21 cellular contexts compared by ENCODE assay signal in the genomic region with DNA sequence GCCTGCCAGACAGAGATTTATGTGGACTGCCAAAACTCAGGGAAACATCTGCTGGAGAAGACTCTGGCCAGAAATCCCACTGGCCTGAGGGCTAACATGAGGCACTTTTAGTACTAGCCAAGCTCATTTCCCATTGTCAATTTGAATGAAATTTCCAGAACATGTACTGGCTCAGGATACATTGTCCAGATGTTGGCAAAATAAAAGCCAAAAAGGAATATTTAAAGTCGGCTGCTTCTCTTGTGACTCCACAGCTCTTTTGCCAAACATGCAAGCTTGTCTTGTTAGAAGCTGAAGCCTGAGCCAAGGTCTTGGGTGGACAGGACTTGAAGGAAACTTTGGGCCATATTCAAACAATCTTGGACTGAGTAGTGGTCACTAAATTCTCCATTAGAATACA.
"Had no signal": no experiment of that assay in that cellular context is flagged by ENCODE, and none has a peak within 500 bp of the region (broad histone marks: within the 10 kb centered on the region; RNA-seq: fewer than 3 reads in every experiment).

No MANE protein-coding gene starts in this region.

- H3K27ac ChIP-seq: adrenal gland, ascending aorta, parathyroid adenoma, spleen, upper lobe of left lung had no signal

- H3K27me3 ChIP-seq: adrenal gland, ascending aorta, spleen, upper lobe of left lung had no signal

- H3K4me1 ChIP-seq: adrenal gland, ascending aorta, parathyroid adenoma, spleen, upper lobe of left lung had no signal

- ATAC-seq: activated T-cell treated with anti-CD3 and anti-CD28 coated beads, Interleukin-2, amount 50 U/mL, for 4 hours; esophagus mucosa; T-helper 17 cell had no signal

- H3K4me3 ChIP-seq: adrenal gland, ascending aorta, spleen, upper lobe of left lung had no signal

- DNase-seq: activated CD4-positive, alpha-beta T cell treated with anti-CD3 and anti-CD28 coated beads for 4 hours; activated CD4-positive, alpha-beta T cell treated with anti-CD3 and anti-CD28 coated beads, Interleukin-2, amount 50 U/mL, for 48 hours; activated CD4-positive, CD25-positive, alpha-beta regulatory T cell; activated CD8-positive, alpha-beta memory T cell treated with anti-CD3 and anti-CD28 coated beads, Interleukin-2, amount 50 U/mL, for 48 hours; activated naive CD4-positive, alpha-beta T cell; activated T-cell treated with anti-CD3 and anti-CD28 coated beads, Interleukin-2, amount 50 U/mL, for 4 hours; adrenal gland; effector memory CD4-positive, alpha-beta T cell; glutamatergic neuron; hypothalamus; mesenchymal stem cell; nucleus accumbens; spleen; stimulated activated CD4-positive, alpha-beta T cell treated with anti-CD3 and anti-CD28 coated beads, Interleukin-4, amount 100 ng/mL, for 1 hour; stimulated activated naive CD4-positive, alpha-beta T cell treated with Interleukin-2 at 50 U/mL for 16 hours; SW 1271; T-helper 17 cell; upper lobe of left lung had no signal

- H3K36me3 ChIP-seq: adrenal gland, ascending aorta, spleen, upper lobe of left lung had no signal

- H3K9me3 ChIP-seq: adrenal gland, ascending aorta, spleen, upper lobe of left lung had no signal
